ENCODE assay signal across 2 cellular contexts in the genomic region with DNA sequence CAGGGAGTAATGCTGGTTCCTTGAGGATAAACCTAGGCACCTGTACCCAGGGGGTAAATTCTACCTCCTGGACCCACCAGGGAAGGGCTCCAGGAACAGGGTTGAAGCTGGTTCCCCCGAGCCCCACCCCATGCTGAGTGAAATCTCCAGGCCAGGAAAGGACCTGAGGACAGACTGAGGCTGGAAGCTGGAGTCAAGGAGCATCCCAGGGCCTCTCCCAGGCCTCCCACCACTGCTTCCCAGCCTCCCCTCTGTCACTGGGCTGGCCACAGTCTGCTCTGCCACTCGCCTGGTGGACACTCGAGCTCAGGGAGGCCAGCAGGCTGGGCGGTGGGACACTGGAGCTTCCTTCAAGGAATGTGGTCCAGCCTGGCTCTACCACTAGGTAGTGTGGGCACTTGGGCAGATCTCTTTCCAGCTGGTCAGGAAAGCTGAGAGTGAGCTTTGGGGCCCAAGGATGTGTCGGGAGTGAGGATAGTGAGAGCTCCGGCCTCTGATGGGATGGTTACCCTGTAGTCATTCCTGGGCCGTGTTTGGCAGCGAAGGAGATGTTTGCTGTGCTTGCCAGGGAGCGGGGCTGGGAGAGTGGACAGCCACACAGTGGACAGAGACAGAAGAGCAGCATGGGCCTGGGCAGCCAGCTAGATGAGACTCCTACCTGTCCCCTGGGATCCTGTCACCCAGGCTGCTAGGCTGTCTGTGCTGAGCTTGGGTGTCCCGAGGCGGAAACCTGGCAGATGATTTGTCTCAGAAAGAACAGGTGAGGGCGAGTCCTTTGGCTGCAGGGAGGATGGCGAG.
TF ChIP-seq lines count a peak whose summit lies in the region.

No MANE protein-coding gene starts in this region.

TF ChIP-seq in A549, 52 proteins besides CTCF, POLR2A, EP300 and RAD21:
- TF ChIP-seq CHD2 (IDR thresholded peaks at IDR 0.05; ENCODE audit: low read length, partially characterized antibody) (no peak), MAFK (IDR thresholded peaks at IDR 0.05; ENCODE audit: partially characterized antibody) (no peak), NR3C1 (IDR thresholded peaks at IDR 0.05) (no peak), HDAC2 (IDR thresholded peaks at IDR 0.05) (no peak), FOXS1 (CRISPR knock-in tag; IDR thresholded peaks at IDR 0.05) (no peak), ZFP36 (IDR thresholded peaks at IDR 0.05; ENCODE audit: borderline replicate concordance, partially characterized antibody) (no peak), SMC3 (IDR thresholded peaks at IDR 0.05) (no peak), ESRRA (IDR thresholded peaks at IDR 0.05; ENCODE audit: borderline replicate concordance, low read length) (no peak), REST (IDR thresholded peaks at IDR 0.05) (no peak), RFX5 (IDR thresholded peaks at IDR 0.05) (no peak)
TF ChIP-seq in A549: peak in this region for 0.

TF ChIP-seq in HEK293, 187 proteins besides CTCF, POLR2A, EP300 and RAD21:
- TF ChIP-seq GLIS1 (tag by site-specific recombination; IDR thresholded peaks at IDR 0.05) (peak; percentile 36; the same call in 1 of the 2 replicates), AEBP2 (tag by site-specific recombination; IDR thresholded peaks at IDR 0.05; ENCODE audit: borderline replicate concordance) (no peak)
